8 cellular contexts compared by ENCODE assay signal in the genomic region with DNA sequence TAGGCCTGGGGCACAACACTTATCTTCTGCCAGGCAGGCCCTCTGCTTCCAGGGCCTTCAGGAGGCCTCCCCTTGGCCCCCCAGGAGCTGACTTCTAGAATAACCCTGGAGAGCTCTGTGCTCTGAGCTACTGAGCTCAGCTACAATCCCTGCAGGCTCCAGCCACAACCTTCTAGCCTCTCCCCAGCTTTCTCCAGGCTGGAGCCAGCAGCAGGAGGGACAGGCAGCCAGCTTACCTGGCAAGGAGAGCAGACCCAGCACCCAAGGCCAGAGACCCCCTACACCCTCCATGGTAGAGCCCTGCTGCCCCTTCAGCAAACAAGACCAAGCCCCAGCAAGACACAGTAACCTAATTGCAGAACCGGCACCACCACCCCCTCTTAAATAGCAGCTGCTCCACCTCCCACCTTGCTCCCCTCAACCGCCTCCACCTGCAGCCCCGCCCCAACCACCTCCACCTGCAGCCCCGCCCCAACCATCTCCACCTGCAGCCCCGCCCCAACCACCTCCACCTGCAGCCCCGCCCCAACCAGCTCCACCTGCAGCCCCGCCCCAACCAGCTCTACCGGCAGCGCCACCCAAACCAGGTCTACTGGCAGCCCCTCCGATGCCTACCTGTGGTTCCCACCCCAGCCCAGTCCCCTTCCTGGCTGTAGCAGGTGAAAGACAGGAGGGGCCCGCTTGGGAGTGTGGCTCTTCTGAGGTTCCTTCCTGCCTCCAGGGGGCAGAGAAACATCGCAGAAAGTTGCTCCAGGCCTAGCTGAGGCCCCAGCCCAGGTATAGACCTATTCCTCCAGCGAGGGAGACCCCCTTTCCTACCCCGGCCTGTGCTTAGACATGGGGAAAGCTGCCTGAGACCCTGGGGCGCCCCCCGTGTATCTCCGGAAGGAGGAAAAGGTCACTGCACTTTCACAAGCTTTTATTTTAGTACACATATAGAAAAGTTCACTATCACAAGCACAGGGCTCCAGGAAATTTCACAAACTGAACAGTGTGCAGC. TPM values are rescaled to one million over a fixed set of nuclear protein-coding genes. Genes with fewer than 3 reads are reported as not detected.
A peak's percentile ranks its signal among the peaks of the same experiment; 100 is the strongest.
DNase-seq lines count a peak whose midpoint lies in the region; ATAC-seq and TF ChIP-seq lines count a peak whose summit lies in the region.

A gene (minus strand): TSS at position 357 of the 1,000 bp plus-strand sequence. CDS start 66 bp downstream, at position 291.

- no peaks in the 10 kb centered on the region for H3K9me3 ChIP-seq in osteoblast (ENCODE audit: low read depth, low read length)
- H3K9me3 ChIP-seq in suprapubic skin: no peaks in the 10 kb centered on the region

- no peak for TF ChIP-seq POLR2A in suprapubic skin (IDR thresholded peaks at IDR 0.05)

- peaks cover 5% of the 10 kb centered on the region for H3K27me3 ChIP-seq in osteoblast (ENCODE audit: insufficient read depth, low read length)
- no peaks in the 10 kb centered on the region for H3K27me3 ChIP-seq in suprapubic skin

- TF ChIP-seq CTCF in fibroblast of pulmonary artery (IDR thresholded peaks at IDR 0.05; ENCODE audit: low read length, missing control alignments) (peak; percentile 66), osteoblast (IDR thresholded peaks at IDR 0.05; ENCODE audit: extremely low read depth, low read depth, low read length) (peak; percentile 60), suprapubic skin (IDR thresholded peaks at IDR 0.05) (peak in 1 of 2 donors; percentile 22)

- peak; percentile 61 for DNase-seq in COR-L47 (lab: John Stamatoyannopoulos, UW)
- peak; percentile 47 for DNase-seq in NCI-H774 (lab: John Stamatoyannopoulos, UW)
- peak; percentile 41 for DNase-seq in activated T-cell treated with anti-CD3 and anti-CD28 coated beads for 48 hours (ENCODE audit: low read depth)
- DNase-seq in fibroblast of pulmonary artery (ENCODE audit: low read depth): peak; percentile 49
- DNase-seq in osteoblast (ENCODE audit: insufficient read length, low spot score, missing footprints): peak; percentile 96
- no peak for DNase-seq in suprapubic skin (ENCODE audit: low spot score in 2 of 2)

- H3K27ac ChIP-seq in osteoblast (ENCODE audit: low read depth, low read length): no peak within 1 kb of the TSS
- H3K27ac ChIP-seq in suprapubic skin: no peak within 1 kb of the TSS

- no peak within 1 kb of the TSS for H3K4me2 ChIP-seq in osteoblast (ENCODE audit: insufficient read depth, low read length)

- 17% methylated on average over 15 of the region's 17 CpGs for WGBS in suprapubic skin

- ATAC-seq in GM21825 (IDR thresholded peaks at IDR 0.05; ENCODE audit: unreplicated experiment) (peak; percentile 28), HG02884 (IDR thresholded peaks at IDR 0.05; ENCODE audit: unreplicated experiment) (no peak)

- no peaks in the 10 kb centered on the region for H3K36me3 ChIP-seq in osteoblast (ENCODE audit: insufficient read depth, low read length)
- H3K36me3 ChIP-seq in suprapubic skin: no peaks in the 10 kb centered on the region

- H4K20me1 ChIP-seq in osteoblast (ENCODE audit: insufficient read depth, low read length): peaks cover 2% of the 10 kb centered on the region

- no peaks in the 10 kb centered on the region for H3K4me1 ChIP-seq in osteoblast (ENCODE audit: insufficient read depth, low read length)
- H3K4me1 ChIP-seq in suprapubic skin: peaks cover 17% of the 10 kb centered on the region

- no peak within 1 kb of the TSS for H2AFZ ChIP-seq in osteoblast (ENCODE audit: low read length)

- no peaks in the 10 kb centered on the region for H3K79me2 ChIP-seq in osteoblast (ENCODE audit: insufficient read depth, low read length)

- H3K4me3 ChIP-seq in fibroblast of pulmonary artery (replicated peaks; ENCODE audit: low read depth, low read length) (no peak within 1 kb of the TSS), osteoblast (ENCODE audit: insufficient read depth, low read length) (no peak within 1 kb of the TSS), suprapubic skin (no peak within 1 kb of the TSS)

- TF ChIP-seq EP300 in suprapubic skin (IDR thresholded peaks at IDR 0.05): no peak

RNA-seq across cellular contexts. Expression of the gene that starts here (rescaled TPM):
- total RNA-seq in osteoblast (not detected in 2 replicates), suprapubic skin (1 to 10 TPM in 1 of 4 donors, under 1 TPM in 1, not detected in 2; 0.87 to 1.7 TPM)

Comparison
In these comparisons a context has a peak if more than half of its experiments do, and no peak if none do; other contexts are left out.
1. Peak in DNase-seq in osteoblast; RNA of the gene not detected or under 1 TPM.
2. DNase-seq: peak in COR-L47 (single experiment), NCI-H774 (single experiment), activated T-cell treated with anti-CD3 and anti-CD28 coated beads for 48 hours (single experiment) and fibroblast of pulmonary artery (single experiment); none in suprapubic skin (0 of 2).